ENCODE assay signal across 15 cellular contexts in the genomic region with DNA sequence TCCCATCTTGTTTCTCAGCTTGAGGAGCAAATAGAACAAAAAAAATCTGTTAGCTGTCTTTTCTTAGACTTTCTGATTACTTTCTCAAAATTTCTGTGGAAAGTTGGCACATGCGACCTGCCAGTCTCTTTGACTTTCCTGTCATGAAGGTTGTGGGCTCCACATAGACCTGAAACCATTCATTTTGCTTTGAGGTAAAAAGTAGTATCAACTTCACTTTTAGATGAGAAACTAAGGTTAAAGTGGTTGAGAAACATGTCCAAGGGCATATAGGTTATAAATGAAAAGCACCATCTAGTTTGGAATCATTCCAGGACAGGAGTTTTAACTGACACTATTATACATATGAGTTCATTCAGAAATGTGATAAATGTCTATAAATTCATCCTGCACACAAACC. TPM values are rescaled to one million over a fixed set of nuclear protein-coding genes. Genes with fewer than 3 reads are reported as not detected.
A peak's percentile ranks its signal among the peaks of the same experiment; 100 is the strongest.
DNase-seq lines count a peak whose midpoint lies in the region; ATAC-seq, FAIRE-seq and TF ChIP-seq lines count a peak whose summit lies in the region.
"Had no signal": no experiment of that assay in that cellular context is flagged by ENCODE, and none has a peak within 500 bp of the region (broad histone marks: within the 10 kb centered on the region; RNA-seq: fewer than 3 reads in every experiment).

No MANE protein-coding gene starts in this region.

- H3K4me2 ChIP-seq in GM12878 (ENCODE audit: control insufficient read depth, insufficient read depth): no peak overlapping the region
- H3K4me2 ChIP-seq: hepatocyte had no signal

- no TSS peak for BruUV-seq in GM12878 (replicated peaks; lab: Mats Ljungman, UMichigan)

- RAD21 ChIA-PET in GM12878 (lab: Charles Lee; ENCODE audit: unreplicated experiment): interaction anchor here (0.6 to 9.0 kb wide), 10 partner anchors 10 to 184 kb away, joined by 3 to 122 read pairs (median 10); partner anchors contain the start of gene ST8SIA4

- peaks cover under 1 to 15% of the 10 kb centered on the region in 2 experiments; a peak in 2 of 4 replicates for H3K36me3 ChIP-seq in GM12878 (ENCODE audit: control insufficient read depth in 2 of 2, insufficient read depth in 2 of 2, low read length in 1 of 2)
- H3K36me3 ChIP-seq in esophagus squamous epithelium: no peaks in the 10 kb centered on the region

- peaks cover 10% of the 10 kb centered on the region; the same call in 2 of the 3 replicates for H3K9me3 ChIP-seq in GM12878 (replicated peaks; ENCODE audit: control insufficient read depth, insufficient read depth, low read length)
- no peaks in the 10 kb centered on the region for H3K9me3 ChIP-seq in esophagus squamous epithelium

- intact Hi-C loops in GM12878 (cut with micrococcal nuclease; ENCODE audit: unreplicated experiment) (loop anchor here (2.0 kb wide), 1 partner anchor 38 kb away; no protein-coding TSS in a partner anchor), esophagus squamous epithelium (cut with DNase I) (no loop called here)

- peak; percentile 30 for DNase-seq in activated CD4-positive, alpha-beta T cell treated with anti-CD3 and anti-CD28 coated beads for 48 hours
- no peak for DNase-seq in activated CD4-positive, alpha-beta T cell treated with anti-CD3 and anti-CD28 coated beads for 1 hour
- DNase-seq in GM12878 (ENCODE audit: low read depth, low spot score) (no peak), esophagus squamous epithelium (lab: John Stamatoyannopoulos, UW) (no peak), GOT3 (lab: John Stamatoyannopoulos, UW) (no peak)
- DNase-seq: activated CD8-positive, alpha-beta memory T cell treated with anti-CD3 and anti-CD28 coated beads, Interleukin-2, amount 50 U/mL, for 4 hours; HFFc6; NCI-H1694; posterior cingulate gyrus; stimulated activated CD4-positive, alpha-beta T cell treated with anti-CD3 and anti-CD28 coated beads, Interleukin-4, amount 100 ng/mL, for 1 hour had no signal

- TF ChIP-seq CTCF in GM12878 (IDR thresholded peaks at IDR 0.05 in 2 of 3, conservative IDR thresholded peaks at IDR 0.05 in 1 of 3; ENCODE audit: control insufficient read depth in 2 of 3, extremely low read depth in 1 of 3, insufficient read depth in 1 of 3, low read depth in 3 of 3, low read length in 3 of 3) (no peak), esophagus squamous epithelium (IDR thresholded peaks at IDR 0.05) (no peak)

- peak overlapping the region; percentile 20 for H3K27ac ChIP-seq in GM12878 (ENCODE audit: control insufficient read depth, insufficient read depth)
- H3K27ac ChIP-seq in esophagus squamous epithelium: no peak overlapping the region
- H3K27ac ChIP-seq: hepatocyte had no signal

- WGBS in GM12878 (ENCODE audit: insufficient coverage, insufficient replicate concordance, low lambda C conversion rate, missing lambda C conversion rate): 82% methylated on average over 1 of the region's 1 CpG
- 86% methylated on average over 1 of the region's 1 CpG for WGBS in esophagus squamous epithelium, 2 donors

- ATAC-seq in GM21367 (IDR thresholded peaks at IDR 0.05; ENCODE audit: unreplicated experiment) (peak; percentile 48), HG03097 (IDR thresholded peaks at IDR 0.05; ENCODE audit: low FRiP score, unreplicated experiment) (peak; percentile 53), GM12878 (peak; percentile 63), GM19397 (IDR thresholded peaks at IDR 0.05; ENCODE audit: unreplicated experiment) (no peak)

- SMC1A ChIA-PET in GM12878 (lab: Charles Lee; ENCODE audit: uncharacterized antibody, unreplicated experiment): interaction anchor here (0.9 to 10.3 kb wide), 12 partner anchors 10 to 237 kb away, joined by 3 to 220 read pairs (median 6); partner anchors contain the start of gene ST8SIA4

- TF ChIP-seq POLR2A in GM12878 (IDR thresholded peaks at IDR 0.05; ENCODE audit: low read depth, low read length) (no peak), esophagus squamous epithelium (IDR thresholded peaks at IDR 0.05) (no peak)

- H3K4me3 ChIP-seq in GM12878 (no peak overlapping the region), esophagus squamous epithelium (no peak overlapping the region)
- H3K4me3 ChIP-seq: hepatocyte had no signal

- in situ Hi-C loops in GM12878 (cut with MboI): no loop called here

- TF ChIP-seq RAD21 in GM12878 (IDR thresholded peaks at IDR 0.05; ENCODE audit: insufficient read depth, low read depth, low read length): no peak

- no peak overlapping the region for H2AFZ ChIP-seq in GM12878 (ENCODE audit: control insufficient read depth, low read depth, low read length)
- H2AFZ ChIP-seq: hepatocyte had no signal

- peaks cover 28% of the 10 kb centered on the region for H3K4me1 ChIP-seq in GM12878 (ENCODE audit: control insufficient read depth, insufficient read depth, low read length)
- H3K4me1 ChIP-seq in esophagus squamous epithelium: no peaks in the 10 kb centered on the region

- FAIRE-seq in GM12878 (lab: Jason Lieb, UNC): no peak
- FAIRE-seq: bronchial epithelial cell had no signal

- 0 out of 4 replicates have a peak, but pooled peaks of 1 of the 2 experiments have one; percentile 23 for TF ChIP-seq EP300 in GM12878 (IDR thresholded peaks at IDR 0.05; ENCODE audit: borderline replicate concordance in 1 of 2, control insufficient read depth in 1 of 2, low read depth in 2 of 2, low read length in 2 of 2)

- CTCF ChIA-PET in GM12878 (lab: Yijun Ruan, JAX): interaction anchor here (0.9 to 1.5 kb wide), 5 partner anchors 13 to 39 kb away, joined by 3 to 4 read pairs (median 3); no protein-coding TSS in a partner anchor

- H3K27me3 ChIP-seq in GM12878 (replicated peaks in 1 of 2; ENCODE audit: control insufficient read depth in 2 of 2, insufficient read depth in 2 of 2, low read length in 1 of 2) (no peaks in the 10 kb centered on the region), esophagus squamous epithelium (no peaks in the 10 kb centered on the region)
- H3K27me3 ChIP-seq: hepatocyte had no signal

- H3K9ac ChIP-seq in GM12878 (ENCODE audit: control insufficient read depth, insufficient read depth, low read length): no peak overlapping the region

- POLR2A ChIA-PET in GM12878 (lab: Charles Lee): interaction anchor here (0.6 to 6.1 kb wide), 11 partner anchors 11 to 95 kb away, joined by 3 to 61 read pairs (median 3); partner anchors contain the start of gene ST8SIA4

- no peaks in the 10 kb centered on the region for H4K20me1 ChIP-seq in GM12878 (ENCODE audit: control insufficient read depth, insufficient read depth)

- peaks cover 32% of the 10 kb centered on the region for H3K79me2 ChIP-seq in GM12878 (ENCODE audit: control insufficient read depth, insufficient read depth, low read length)
- H3K79me2 ChIP-seq: hepatocyte had no signal

TF ChIP-seq in GM12878, 131 proteins besides CTCF, POLR2A, EP300 and RAD21 (continues in another document):
- TF ChIP-seq CREM (IDR thresholded peaks at IDR 0.05; ENCODE audit: low read depth) (no peak), NFYA (IDR thresholded peaks at IDR 0.05; ENCODE audit: borderline replicate concordance, low read depth, low read length) (no peak), NRF1 (conservative IDR thresholded peaks at IDR 0.05; ENCODE audit: low read depth, low read length) (no peak), SIN3A (IDR thresholded peaks at IDR 0.05; ENCODE audit: low read depth, low read length) (no peak), POU2F2 (IDR thresholded peaks at IDR 0.05; ENCODE audit: borderline replicate concordance, low read depth, low read length) (no peak)

RNA-seq across cellular contexts. Expression of gene ST8SIA4, which starts 42.7 kb away (rescaled TPM):
- total RNA-seq in GM12878 (2013; cell fraction: nucleolus; rRNA removed): 158 and 176 TPM in 2 replicates
- total RNA-seq in GM12878 (2014; rRNA removed) (16.0 and 20.1 TPM in 2 replicates), GM12878 (2014; rRNA removed; fragmentation: Illumina TruSeq; extraction: Trizol) (22.2 and 24.3 TPM in 2 replicates), GM12878 (2021) (29.4 and 30.3 TPM in 2 replicates), esophagus squamous epithelium (1 to 10 TPM; 1.6 to 4.4 (median 2.8) TPM)
- polyA plus RNA-seq in GM12878 (2011; ENCODE audit: low read depth): 6.6 TPM
- polyA plus RNA-seq in GM12878 (2011; rRNA removed) (30.9 and 47.1 TPM in 2 replicates), GM12878 (2014; fragmentation: Illumina TruSeq; extraction: Trizol) (11.8 and 15.0 TPM in 2 replicates), GM12878 (2014; fragmentation: Nextera tagmentation; extraction: Ambion mirVana) (1 to 10 TPM; 4.4 to 7.3 TPM), GM12878 (2014; rRNA removed) (11.5 and 18.8 TPM in 2 replicates), GM12878 (2016; fragmentation: Nextera tagmentation; extraction: Ambion mirVana) (10 to 100 TPM; 20.3 to 23.2 TPM)
- 11.6 and 12.3 TPM in 2 replicates for polyA plus RNA-seq in GM12878 (2011; cell fraction: cytosol; rRNA removed)
- 12.6 and 15.7 TPM in 2 replicates for polyA plus RNA-seq in GM12878 (2011; cell fraction: nucleus; rRNA removed)
- 11.4 and 12.2 TPM in 2 replicates for polyA plus RNA-seq in GM12878 (2012)
- polyA minus RNA-seq in GM12878 (2011; rRNA and poly(A)+ RNA removed): 50.8 and 52.2 TPM in 2 replicates
- 14.7 and 18.0 TPM in 2 replicates for polyA minus RNA-seq in GM12878 (2011; cell fraction: cytosol; rRNA and poly(A)+ RNA removed)
- polyA minus RNA-seq in GM12878 (2011; cell fraction: nucleus; rRNA and poly(A)+ RNA removed): 101 and 123 TPM in 2 replicates
- total RNA-seq: HFFc6 had no signal
